ENCODE assay signal across 1 cellular context in the genomic region with DNA sequence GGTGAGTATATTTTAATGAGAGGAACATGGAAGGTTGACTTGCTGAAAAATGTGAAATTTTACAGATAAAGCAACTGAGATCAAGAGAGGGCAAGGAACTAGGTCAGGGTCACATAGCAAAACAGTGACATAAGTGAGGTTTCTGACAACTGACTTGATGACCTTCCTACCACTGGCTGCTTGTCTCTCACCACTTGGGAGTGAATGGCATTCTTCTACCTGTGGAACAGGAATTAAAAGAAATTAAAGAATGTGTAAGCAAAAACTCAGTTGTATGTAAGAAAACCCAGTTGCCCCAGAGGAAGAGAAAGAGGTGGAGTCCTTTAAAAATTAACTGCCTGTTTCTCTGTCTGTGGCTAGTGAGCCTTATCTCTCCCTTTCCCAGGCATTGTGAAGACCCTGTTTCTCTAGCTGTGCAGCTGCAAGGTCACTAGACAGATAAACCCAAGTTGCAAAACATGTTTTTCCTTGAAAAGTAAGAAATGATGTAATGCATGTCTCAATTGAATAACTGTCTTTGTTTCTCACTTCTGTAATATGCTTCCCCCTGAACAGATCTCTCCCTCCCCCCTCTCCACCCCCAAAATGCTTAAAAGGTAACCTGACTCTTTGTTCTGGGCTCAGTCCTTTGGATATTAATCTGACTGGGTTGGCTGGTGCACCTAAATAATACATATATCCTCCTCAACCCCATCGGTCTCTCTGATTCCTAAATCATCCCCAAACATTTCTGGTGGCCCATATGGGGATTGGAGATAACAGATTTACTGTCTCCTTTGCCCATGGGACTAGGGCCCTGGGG.
TF ChIP-seq lines count a peak whose summit lies in the region.

No MANE protein-coding gene starts in this region.

TF ChIP-seq in HepG2, 621 proteins besides CTCF, POLR2A, EP300 and RAD21 (continued from another document and continues in another):
- TF ChIP-seq, protein P1, sequence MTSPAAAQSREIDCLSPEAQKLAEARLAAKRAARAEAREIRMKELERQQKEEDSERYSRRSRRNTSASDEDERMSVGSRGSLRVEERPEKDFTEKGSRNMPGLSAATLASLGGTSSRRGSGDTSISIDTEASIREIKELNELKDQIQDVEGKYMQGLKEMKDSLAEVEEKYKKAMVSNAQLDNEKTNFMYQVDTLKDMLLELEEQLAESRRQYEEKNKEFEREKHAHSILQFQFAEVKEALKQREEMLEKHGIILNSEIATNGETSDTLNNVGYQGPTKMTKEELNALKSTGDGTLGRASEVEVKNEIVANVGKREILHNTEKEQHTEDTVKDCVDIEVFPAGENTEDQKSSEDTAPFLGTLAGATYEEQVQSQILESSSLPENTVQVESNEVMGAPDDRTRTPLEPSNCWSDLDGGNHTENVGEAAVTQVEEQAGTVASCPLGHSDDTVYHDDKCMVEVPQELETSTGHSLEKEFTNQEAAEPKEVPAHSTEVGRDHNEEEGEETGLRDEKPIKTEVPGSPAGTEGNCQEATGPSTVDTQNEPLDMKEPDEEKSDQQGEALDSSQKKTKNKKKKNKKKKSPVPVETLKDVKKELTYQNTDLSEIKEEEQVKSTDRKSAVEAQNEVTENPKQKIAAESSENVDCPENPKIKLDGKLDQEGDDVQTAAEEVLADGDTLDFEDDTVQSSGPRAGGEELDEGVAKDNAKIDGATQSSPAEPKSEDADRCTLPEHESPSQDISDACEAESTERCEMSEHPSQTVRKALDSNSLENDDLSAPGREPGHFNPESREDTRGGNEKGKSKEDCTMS (CRISPR knock-in tag; conservative IDR thresholded peaks at IDR 0.05): no peak
- TF ChIP-seq ZFY (CRISPR knock-in tag; IDR thresholded peaks at IDR 0.05) (peak; percentile 54), ZMYM3 (CRISPR knock-in tag; IDR thresholded peaks at IDR 0.05) (no peak), PHF5A (CRISPR knock-in tag; IDR thresholded peaks at IDR 0.05; ENCODE audit: low read depth, unreplicated experiment) (peak; percentile 38), MXI1 (IDR thresholded peaks at IDR 0.05; ENCODE audit: borderline replicate concordance, low read depth, low read length) (no peak), MEIS1 (CRISPR knock-in tag; IDR thresholded peaks at IDR 0.05; ENCODE audit: borderline replicate concordance) (peak; percentile 84; the same call in 1 of the 2 replicates), ZNF616 (CRISPR knock-in tag; IDR thresholded peaks at IDR 0.05; ENCODE audit: low read depth) (0 out of 2 replicates have a peak, but pooled peaks have one; percentile 5), CSRNP2 (CRISPR knock-in tag; conservative IDR thresholded peaks at IDR 0.05; ENCODE audit: low read depth) (no peak), ZNF816 (CRISPR knock-in tag; IDR thresholded peaks at IDR 0.05; ENCODE audit: borderline replicate concordance) (peak; percentile 82; the same call in 1 of the 2 replicates), KLF11 (CRISPR knock-in tag; IDR thresholded peaks at IDR 0.05) (peak; percentile 53; the same call in 1 of the 2 replicates), ZNF263 (CRISPR knock-in tag; IDR thresholded peaks at IDR 0.05) (no peak), SIN3A (IDR thresholded peaks at IDR 0.05; ENCODE audit: borderline replicate concordance, low read depth, low read length) (no peak), PRDM10 (CRISPR knock-in tag; IDR thresholded peaks at IDR 0.05; ENCODE audit: low read depth) (no peak), ATAD3A (CRISPR knock-in tag; IDR thresholded peaks at IDR 0.05) (no peak), YY1 (IDR thresholded peaks at IDR 0.05; ENCODE audit: insufficient read depth, insufficient replicate concordance, low read depth, low read length) (no peak), BORCS8-MEF2B (CRISPR knock-in tag; IDR thresholded peaks at IDR 0.05) (no peak), ZNF776 (CRISPR knock-in tag; IDR thresholded peaks at IDR 0.05) (no peak; the same call in 1 of the 2 replicates), ZSCAN9 (CRISPR knock-in tag; IDR thresholded peaks at IDR 0.05; ENCODE audit: borderline replicate concordance) (no peak; the same call in 1 of the 2 replicates), ZNF619 (CRISPR knock-in tag; IDR thresholded peaks at IDR 0.05) (no peak), ATRX (CRISPR knock-in tag; IDR thresholded peaks at IDR 0.05; ENCODE audit: borderline replicate concordance) (no peak), TCF7 (IDR thresholded peaks at IDR 0.05; ENCODE audit: low read depth) (peak; percentile 41; the same call in 1 of the 2 replicates), SP5 (CRISPR knock-in tag; IDR thresholded peaks at IDR 0.05; ENCODE audit: borderline replicate concordance, low read depth) (peak; percentile 87), SKIL (CRISPR knock-in tag; IDR thresholded peaks at IDR 0.05; ENCODE audit: borderline replicate concordance) (peak; percentile 96), ZNF335 (CRISPR knock-in tag; IDR thresholded peaks at IDR 0.05) (no peak), SAFB2 (CRISPR knock-in tag; IDR thresholded peaks at IDR 0.05; ENCODE audit: borderline replicate concordance, low read depth) (no peak), TMF1 (CRISPR knock-in tag; IDR thresholded peaks at IDR 0.05; ENCODE audit: low read depth) (no peak), ZNF644 (CRISPR knock-in tag; IDR thresholded peaks at IDR 0.05; ENCODE audit: low read depth) (0 out of 2 replicates have a peak, but pooled peaks have one; percentile 55), HNRNPLL (IDR thresholded peaks at IDR 0.05; ENCODE audit: low read depth, low read length, poor library complexity, severe bottlenecking) (no peak), ZNF781 (CRISPR knock-in tag; IDR thresholded peaks at IDR 0.05; ENCODE audit: borderline replicate concordance, not compliant biosample characterization) (no peak), DMTF1 (CRISPR knock-in tag; IDR thresholded peaks at IDR 0.05) (no peak), ZFP1 (CRISPR knock-in tag; IDR thresholded peaks at IDR 0.05) (0 out of 2 replicates have a peak, but pooled peaks have one; percentile 14), SRF (IDR thresholded peaks at IDR 0.05; ENCODE audit: low read depth, low read length) (no peak), ATF2 (CRISPR knock-in tag; IDR thresholded peaks at IDR 0.05) (peak; percentile 99), ZNF274 (CRISPR knock-in tag; IDR thresholded peaks at IDR 0.05) (no peak; the same call in 1 of the 2 replicates), POLR2AphosphoS5 (IDR thresholded peaks at IDR 0.05; ENCODE audit: low read depth, low read length) (peak; percentile 33; the same call in 1 of the 2 replicates)
- TF ChIP-seq, protein P2, sequence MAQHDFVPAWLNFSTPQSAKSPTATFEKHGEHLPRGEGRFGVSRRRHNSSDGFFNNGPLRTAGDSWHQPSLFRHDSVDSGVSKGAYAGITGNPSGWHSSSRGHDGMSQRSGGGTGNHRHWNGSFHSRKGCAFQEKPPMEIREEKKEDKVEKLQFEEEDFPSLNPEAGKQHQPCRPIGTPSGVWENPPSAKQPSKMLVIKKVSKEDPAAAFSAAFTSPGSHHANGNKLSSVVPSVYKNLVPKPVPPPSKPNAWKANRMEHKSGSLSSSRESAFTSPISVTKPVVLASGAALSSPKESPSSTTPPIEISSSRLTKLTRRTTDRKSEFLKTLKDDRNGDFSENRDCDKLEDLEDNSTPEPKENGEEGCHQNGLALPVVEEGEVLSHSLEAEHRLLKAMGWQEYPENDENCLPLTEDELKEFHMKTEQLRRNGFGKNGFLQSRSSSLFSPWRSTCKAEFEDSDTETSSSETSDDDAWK (CRISPR knock-in tag; IDR thresholded peaks at IDR 0.05): no peak
- TF ChIP-seq, protein P3, sequence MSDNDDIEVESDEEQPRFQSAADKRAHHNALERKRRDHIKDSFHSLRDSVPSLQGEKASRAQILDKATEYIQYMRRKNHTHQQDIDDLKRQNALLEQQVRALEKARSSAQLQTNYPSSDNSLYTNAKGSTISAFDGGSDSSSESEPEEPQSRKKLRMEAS (IDR thresholded peaks at IDR 0.05): no peak
- TF ChIP-seq, protein P4, sequence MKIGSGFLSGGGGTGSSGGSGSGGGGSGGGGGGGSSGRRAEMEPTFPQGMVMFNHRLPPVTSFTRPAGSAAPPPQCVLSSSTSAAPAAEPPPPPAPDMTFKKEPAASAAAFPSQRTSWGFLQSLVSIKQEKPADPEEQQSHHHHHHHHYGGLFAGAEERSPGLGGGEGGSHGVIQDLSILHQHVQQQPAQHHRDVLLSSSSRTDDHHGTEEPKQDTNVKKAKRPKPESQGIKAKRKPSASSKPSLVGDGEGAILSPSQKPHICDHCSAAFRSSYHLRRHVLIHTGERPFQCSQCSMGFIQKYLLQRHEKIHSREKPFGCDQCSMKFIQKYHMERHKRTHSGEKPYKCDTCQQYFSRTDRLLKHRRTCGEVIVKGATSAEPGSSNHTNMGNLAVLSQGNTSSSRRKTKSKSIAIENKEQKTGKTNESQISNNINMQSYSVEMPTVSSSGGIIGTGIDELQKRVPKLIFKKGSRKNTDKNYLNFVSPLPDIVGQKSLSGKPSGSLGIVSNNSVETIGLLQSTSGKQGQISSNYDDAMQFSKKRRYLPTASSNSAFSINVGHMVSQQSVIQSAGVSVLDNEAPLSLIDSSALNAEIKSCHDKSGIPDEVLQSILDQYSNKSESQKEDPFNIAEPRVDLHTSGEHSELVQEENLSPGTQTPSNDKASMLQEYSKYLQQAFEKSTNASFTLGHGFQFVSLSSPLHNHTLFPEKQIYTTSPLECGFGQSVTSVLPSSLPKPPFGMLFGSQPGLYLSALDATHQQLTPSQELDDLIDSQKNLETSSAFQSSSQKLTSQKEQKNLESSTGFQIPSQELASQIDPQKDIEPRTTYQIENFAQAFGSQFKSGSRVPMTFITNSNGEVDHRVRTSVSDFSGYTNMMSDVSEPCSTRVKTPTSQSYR (CRISPR knock-in tag; IDR thresholded peaks at IDR 0.05; ENCODE audit: borderline replicate concordance): peak; percentile 77; the same call in 1 of the 2 replicates
